In the genomic region with DNA sequence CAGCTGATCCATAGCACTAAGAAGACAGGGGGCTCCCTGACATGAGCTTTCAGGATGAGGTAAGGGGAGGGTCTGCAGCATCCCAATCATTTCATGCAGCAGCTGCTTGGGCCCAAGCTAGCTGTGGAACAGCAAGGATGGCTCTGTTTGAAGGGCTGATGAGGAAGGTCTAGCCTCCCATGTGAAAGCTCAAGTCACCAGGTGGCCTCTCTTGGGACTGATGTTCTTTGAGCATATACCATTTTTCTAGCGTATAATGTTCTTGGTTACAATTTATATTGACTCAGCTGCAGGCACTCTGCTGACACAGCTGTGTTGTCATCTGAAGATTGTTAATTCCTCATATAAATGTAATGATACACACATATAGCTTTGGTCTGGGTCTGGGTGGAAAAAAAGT, we compare ENCODE assay signal across 16 cellular contexts.
A peak's percentile ranks its signal among the peaks of the same experiment; 100 is the strongest.
DNase-seq lines count a peak whose midpoint lies in the region; ATAC-seq lines count a peak whose summit lies in the region.
"Had no signal": no experiment of that assay in that cellular context is flagged by ENCODE, and none has a peak within 500 bp of the region (broad histone marks: within the 10 kb centered on the region; RNA-seq: fewer than 3 reads in every experiment).

No MANE protein-coding gene starts in this region.

- H3K27ac Mint-ChIP-seq in dendritic cell treated with granulocyte-macrophage colony-stimulating factor and Interleukin-4, amounts not matched to agents 40 ng/mL and 50 ng/mL, for 4 days: peak overlapping the region; percentile 31
- H3K27ac Mint-ChIP-seq: T-cell had no signal

- no peak overlapping the region for H3K27ac ChIP-seq in neuronal stem cell (replicated peaks; ENCODE audit: low read length)
- H3K27ac ChIP-seq: SK-N-MC had no signal

- H2AFZ ChIP-seq in neuronal stem cell (ENCODE audit: low read length): no peak overlapping the region

- ATAC-seq in HG03457 (IDR thresholded peaks at IDR 0.05; ENCODE audit: unreplicated experiment) (no peak), HG02763 (IDR thresholded peaks at IDR 0.05; ENCODE audit: unreplicated experiment) (no peak)
- ATAC-seq: PC-3, T-cell had no signal

- no peaks in the 10 kb centered on the region for H3K27me3 ChIP-seq in neuronal stem cell (ENCODE audit: control insufficient read depth in 3 of 3, insufficient read depth in 3 of 3, low read depth in 1 of 3, low read length in 3 of 3)
- H3K27me3 ChIP-seq: BE2C had no signal

- H3K79me1 ChIP-seq in neuronal stem cell (ENCODE audit: low read depth, low read length): no peaks in the 10 kb centered on the region

- H2BK12ac ChIP-seq in neuronal stem cell (ENCODE audit: low read length): no peak overlapping the region

- no peak overlapping the region for H4K91ac ChIP-seq in neuronal stem cell (ENCODE audit: low read depth, low read length, poor library complexity)

- intact Hi-C loops in dendritic cell treated with granulocyte-macrophage colony-stimulating factor and Interleukin-4, amounts not matched to agents 40 ng/mL and 50 ng/mL, for 4 days (cut with micrococcal nuclease): no loop called here

- H3K9ac ChIP-seq in neuronal stem cell (ENCODE audit: low read depth, low read length, poor library complexity): no peak overlapping the region

- H3K4me1 ChIP-seq in neuronal stem cell (ENCODE audit: control insufficient read depth in 2 of 2, insufficient read depth in 1 of 2, low read depth in 1 of 2, low read length in 2 of 2): no peaks in the 10 kb centered on the region

- no peak overlapping the region for H3K4me3 Mint-ChIP-seq in dendritic cell treated with granulocyte-macrophage colony-stimulating factor and Interleukin-4, amounts not matched to agents 40 ng/mL and 50 ng/mL, for 4 days
- H3K4me3 Mint-ChIP-seq: CD4-positive, alpha-beta memory T cell; T-cell had no signal

- DNase-seq in DMS53 treated with DMSO at 0.1 percent for 48 hours (lab: John Stamatoyannopoulos, UW; ENCODE audit: unreplicated experiment): peak; percentile 58
- peak; percentile 94 for DNase-seq in NCI-H146 (lab: John Stamatoyannopoulos, UW)
- peak; percentile 84 for DNase-seq in NCI-H69 (lab: John Stamatoyannopoulos, UW)
- no peak for DNase-seq in neuronal stem cell (ENCODE audit: low spot score)
- DNase-seq: CD4-positive, alpha-beta memory T cell; DMS 273 treated with DMSO at 0.1 percent for 48 hours; MV-4-11; NCI-H187 treated with DMSO at 0.1 percent for 48 hours; PC-3; T-cell had no signal

- H4K8ac ChIP-seq in neuronal stem cell (ENCODE audit: low read depth, low read length): no peak overlapping the region

- H3K23ac ChIP-seq in neuronal stem cell (ENCODE audit: low read depth, low read length, poor library complexity): no peak overlapping the region

- no peak overlapping the region for H3K4me2 ChIP-seq in neuronal stem cell (ENCODE audit: insufficient read depth, low read length, poor library complexity, severe bottlenecking)

- H3K36me3 Mint-ChIP-seq in dendritic cell treated with granulocyte-macrophage colony-stimulating factor and Interleukin-4, amounts not matched to agents 40 ng/mL and 50 ng/mL, for 4 days (ENCODE audit: low read depth): no peaks in the 10 kb centered on the region

- H2BK120ac ChIP-seq in neuronal stem cell (ENCODE audit: low read depth, low read length): no peak overlapping the region

- H2AK5ac ChIP-seq in neuronal stem cell (ENCODE audit: low read depth, low read length): no peak overlapping the region

- no peak overlapping the region for H2BK5ac ChIP-seq in neuronal stem cell (ENCODE audit: low read length)

- H3K27me3 Mint-ChIP-seq in dendritic cell treated with granulocyte-macrophage colony-stimulating factor and Interleukin-4, amounts not matched to agents 40 ng/mL and 50 ng/mL, for 4 days: no peaks in the 10 kb centered on the region
- H3K27me3 Mint-ChIP-seq: T-cell had no signal

- WGBS in neuronal stem cell (ENCODE audit: extremely low coverage in 2 of 2, insufficient read length in 2 of 2, insufficient replicate concordance in 1 of 2), 2 donors: no CpG with 5 or more reads among the region's 1 CpG

- no peak overlapping the region for H3K18ac ChIP-seq in neuronal stem cell (ENCODE audit: low read length)

- H3K9me3 Mint-ChIP-seq in dendritic cell treated with granulocyte-macrophage colony-stimulating factor and Interleukin-4, amounts not matched to agents 40 ng/mL and 50 ng/mL, for 4 days: peaks cover 18% of the 10 kb centered on the region

- no peak overlapping the region for H2BK15ac ChIP-seq in neuronal stem cell (ENCODE audit: low read length)

- H3K9me3 ChIP-seq in neuronal stem cell (replicated peaks in 1 of 2; ENCODE audit: control insufficient read depth in 2 of 2, insufficient read depth in 1 of 2, low read depth in 1 of 2, low read length in 2 of 2): no peaks in the 10 kb centered on the region
- H3K9me3 ChIP-seq: BE2C, HAP-1 had no signal

- peaks cover 33% of the 10 kb centered on the region for H3K4me1 Mint-ChIP-seq in dendritic cell treated with granulocyte-macrophage colony-stimulating factor and Interleukin-4, amounts not matched to agents 40 ng/mL and 50 ng/mL, for 4 days (ENCODE audit: low read depth)

- H3K14ac ChIP-seq in neuronal stem cell (ENCODE audit: low read length): no peak overlapping the region

- H3K4ac ChIP-seq in neuronal stem cell (ENCODE audit: low read length): no peak overlapping the region

- H3K36me3 ChIP-seq in neuronal stem cell (replicated peaks in 1 of 2; ENCODE audit: control insufficient read depth in 2 of 2, insufficient read depth in 2 of 2, low read length in 2 of 2): no peaks in the 10 kb centered on the region
- H3K36me3 ChIP-seq: BE2C, HAP-1 had no signal

- no peak overlapping the region for H3K4me3 ChIP-seq in neuronal stem cell (ENCODE audit: low read length in 2 of 2)
- H3K4me3 ChIP-seq: HAP-1, SK-N-MC had no signal
